Comparison of ENCODE assay signal across 17 cellular contexts in genomic region chr9:132193227-132194110, GRCh38.
"Had no signal": no experiment of that assay in that cellular context is flagged by ENCODE, and none has a peak within 500 bp of the region (broad histone marks: within the 10 kb centered on the region; RNA-seq: fewer than 3 reads in every experiment).

No MANE protein-coding gene starts in this region.

- ATAC-seq: activated T-helper 17 cell treated with anti-CD3 and anti-CD28 coated beads, Interleukin-2, amount 50 U/mL, for 72 hours; esophagus mucosa; mucosa of descending colon; naive thymus-derived CD8-positive, alpha-beta T cell had no signal

- H3K27me3 ChIP-seq: adrenal gland, right lobe of liver had no signal

- FAIRE-seq: endometrium, urothelium cell line had no signal

- H3K4me1 ChIP-seq: adrenal gland, prostate gland, right lobe of liver, spleen had no signal

- H3K4me3 ChIP-seq: adrenal gland, mucosa of descending colon, prostate gland, right lobe of liver, spleen had no signal

- DNase-seq: activated CD4-positive, alpha-beta T cell treated with anti-CD3 and anti-CD28 coated beads, Interleukin-2, amount 10 ng/mL, durations not matched to agents 7 days and 5 days; activated CD4-positive, CD25-positive, alpha-beta regulatory T cell; activated CD8-positive, alpha-beta memory T cell treated with anti-CD3 and anti-CD28 coated beads for 24 hours; activated naive CD4-positive, alpha-beta T cell treated with anti-CD3 and anti-CD28 coated beads, Interleukin-2, amount 50 U/mL, for 16 hours; adrenal gland; mammary epithelial cell; mucosa of descending colon; naive thymus-derived CD8-positive, alpha-beta T cell; right lobe of liver; spleen; stimulated activated CD4-positive, alpha-beta T cell treated with anti-CD3 and anti-CD28 coated beads, Interleukin-2, amount 100 ng/mL, for 24 hours; stimulated activated naive CD4-positive, alpha-beta T cell treated with Interleukin-2 at 50 U/mL for 16 hours had no signal

- H3K9me3 ChIP-seq: adrenal gland, mucosa of descending colon, prostate gland, right lobe of liver, spleen had no signal

- H3K27ac ChIP-seq: adrenal gland, prostate gland, right lobe of liver, spleen had no signal

- H3K36me3 ChIP-seq: adrenal gland, prostate gland, right lobe of liver had no signal
